In genomic region chr5:82406200-82406773, GRCh38 we compare ENCODE assay signal across 1 cellular context.
TF ChIP-seq lines count a peak whose summit lies in the region.

No MANE protein-coding gene starts in this region.

TF ChIP-seq in HEK293, 187 proteins besides CTCF, POLR2A, EP300 and RAD21 (continued from another document and continues in another):
- TF ChIP-seq FEZF1 (tag by site-specific recombination; IDR thresholded peaks at IDR 0.05): peak; percentile 99
- peak; percentile 96 for TF ChIP-seq ZNF580 (tag by site-specific recombination; IDR thresholded peaks at IDR 0.05)
- TF ChIP-seq ZBTB48 (tag by site-specific recombination; IDR thresholded peaks at IDR 0.05): peak; percentile 65; the same call in 1 of the 2 replicates
- peak; percentile 71 for TF ChIP-seq ZNF18 (tag by site-specific recombination; IDR thresholded peaks at IDR 0.05)
- TF ChIP-seq ZNF335 (tag by site-specific recombination; conservative IDR thresholded peaks at IDR 0.05): peak; percentile 44; the same call in 1 of the 2 replicates
- TF ChIP-seq ZNF341 (tag by site-specific recombination; IDR thresholded peaks at IDR 0.05; ENCODE audit: low read depth): no peak; the same call in none of the 2 replicates
- TF ChIP-seq ZNF548 (tag by site-specific recombination; IDR thresholded peaks at IDR 0.05): no peak
- peak; percentile 62; the same call in 1 of the 2 replicates for TF ChIP-seq ZBTB17 (tag by site-specific recombination; IDR thresholded peaks at IDR 0.05)
- peak; percentile 5; the same call in 1 of the 2 replicates for TF ChIP-seq ZBTB44 (tag by site-specific recombination; IDR thresholded peaks at IDR 0.05)
- TF ChIP-seq ZNF600 (tag by site-specific recombination; IDR thresholded peaks at IDR 0.05): peak; percentile 24; the same call in 1 of the 2 replicates
- 0 out of 2 replicates have a peak, but pooled peaks have one; percentile 32 for TF ChIP-seq MZF1 (tag by site-specific recombination; IDR thresholded peaks at IDR 0.05; ENCODE audit: borderline replicate concordance)
- TF ChIP-seq ZNF362 (tag by site-specific recombination; IDR thresholded peaks at IDR 0.05): no peak; the same call in 1 of the 2 replicates
- peak; percentile 57; the same call in 1 of the 2 replicates for TF ChIP-seq ZNF394 (tag by site-specific recombination; IDR thresholded peaks at IDR 0.05; ENCODE audit: borderline replicate concordance)
- TF ChIP-seq ZNF660 (tag by site-specific recombination; IDR thresholded peaks at IDR 0.05): no peak
- TF ChIP-seq TSHZ1 (tag by site-specific recombination; IDR thresholded peaks at IDR 0.05; ENCODE audit: borderline replicate concordance): peak; percentile 80; the same call in 1 of the 2 replicates
- peak; percentile 96 for TF ChIP-seq OSR2 (tag by site-specific recombination; IDR thresholded peaks at IDR 0.05)
- TF ChIP-seq ZNF488 (tag by site-specific recombination; IDR thresholded peaks at IDR 0.05): peak; percentile 82; the same call in 1 of the 2 replicates
- no peak for TF ChIP-seq ZNF791 (tag by site-specific recombination; IDR thresholded peaks at IDR 0.05)
- TF ChIP-seq ZNF692 (tag by site-specific recombination; IDR thresholded peaks at IDR 0.05): peak; percentile 61
- TF ChIP-seq PRDM4 (tag by site-specific recombination; IDR thresholded peaks at IDR 0.05): peak; percentile 87
- peak; percentile 49 for TF ChIP-seq SETDB1 (IDR thresholded peaks at IDR 0.05; ENCODE audit: insufficient read length, low read length)
- no peak for TF ChIP-seq ZNF112 (tag by site-specific recombination; IDR thresholded peaks at IDR 0.05)
- TF ChIP-seq KLF10 (tag by site-specific recombination; IDR thresholded peaks at IDR 0.05): 0 out of 2 replicates have a peak, but pooled peaks have one; percentile 62
- TF ChIP-seq GLIS1 (tag by site-specific recombination; IDR thresholded peaks at IDR 0.05): peak; percentile 89
- peak; percentile 55 for TF ChIP-seq ATF2 (tag by site-specific recombination; IDR thresholded peaks at IDR 0.05; ENCODE audit: low read depth)
- peak; percentile 98 for TF ChIP-seq WT1 (tag by site-specific recombination; IDR thresholded peaks at IDR 0.05)
- no peak for TF ChIP-seq EGR2 (tag by site-specific recombination; IDR thresholded peaks at IDR 0.05; ENCODE audit: low read depth)
- 0 out of 2 replicates have a peak, but pooled peaks have one; percentile 23 for TF ChIP-seq SP2 (tag by site-specific recombination; IDR thresholded peaks at IDR 0.05)
- no peak for TF ChIP-seq YY1 (tag by site-specific recombination; IDR thresholded peaks at IDR 0.05)
- TF ChIP-seq ZNF404 (tag by site-specific recombination; IDR thresholded peaks at IDR 0.05): no peak
- TF ChIP-seq ZNF391 (tag by site-specific recombination; IDR thresholded peaks at IDR 0.05; ENCODE audit: borderline replicate concordance, low read depth): peak; percentile 42; the same call in 1 of the 2 replicates
- TF ChIP-seq KLF16 (tag by site-specific recombination; IDR thresholded peaks at IDR 0.05): no peak
- TF ChIP-seq ZNF518A (tag by site-specific recombination; conservative IDR thresholded peaks at IDR 0.05; ENCODE audit: low read depth): peak; percentile 27; the same call in 1 of the 2 replicates
- no peak for TF ChIP-seq PBX3 (CRISPR knock-in tag; IDR thresholded peaks at IDR 0.05)
